Comparison of ENCODE assay signal across 8 cellular contexts in the genomic region with DNA sequence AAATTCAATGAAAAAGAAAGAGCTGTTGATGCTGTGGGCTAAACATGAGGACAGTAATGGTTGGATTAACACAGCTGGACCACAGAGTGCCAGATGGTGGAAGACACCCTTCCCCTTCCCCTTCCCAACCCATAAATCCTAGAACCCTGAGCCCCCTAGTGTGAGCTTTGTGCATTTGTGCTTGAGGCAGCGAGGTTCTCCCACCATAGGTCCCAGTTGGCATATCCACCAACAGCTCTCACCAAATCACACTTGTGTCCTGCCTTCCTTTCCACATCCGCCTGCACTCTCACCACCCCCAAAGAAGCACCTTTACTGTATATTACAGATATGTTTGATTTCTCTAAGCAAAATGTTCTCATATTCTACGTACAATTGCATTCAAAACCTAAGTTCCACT. TPM values are rescaled to one million over a fixed set of nuclear protein-coding genes. Genes with fewer than 3 reads are reported as not detected.
DNase-seq lines count a peak whose midpoint lies in the region; ATAC-seq and TF ChIP-seq lines count a peak whose summit lies in the region.

No MANE protein-coding gene starts in this region.

- ATAC-seq in activated T-cell treated with anti-CD3 and anti-CD28 coated beads, Interleukin-2, amount 50 U/mL, for 72 hours (replicated peaks in 1 of 2), result peak in 1 of 2 donors; percentile 7
- ATAC-seq in stimulated activated memory B cell treated with anti-CD40 and anti-IgM and Interleukin-4, amounts not matched to agents 10 μg/mL and 1 μg/mL and 100 μg/mL, for 72 hours, result peak; percentile 24

- peak overlapping the region; percentile 97 for H3K27ac Mint-ChIP-seq in activated T-cell treated with anti-CD3 and anti-CD28 coated beads, Interleukin-2, amount 50 U/mL, for 72 hours
- H3K27ac Mint-ChIP-seq in stimulated activated memory B cell treated with anti-CD40 and anti-IgM and Interleukin-4, amounts not matched to agents 10 μg/mL and 1 μg/mL and 100 μg/mL, for 72 hours, result peak overlapping the region; percentile 14
- no peak overlapping the region for H3K27ac Mint-ChIP-seq in mesothelial cell of epicardium

- no peak overlapping the region for H3K27ac ChIP-seq in KMS-11

- no peak overlapping the region for H2AFZ ChIP-seq in KMS-11 (ENCODE audit: low read depth)

- TF ChIP-seq CTCF in KMS-11 (conservative IDR thresholded peaks at IDR 0.05; ENCODE audit: low read depth, low read length) (no peak), mesothelial cell of epicardium (IDR thresholded peaks at IDR 0.05; ENCODE audit: unreplicated experiment) (no peak)

- H3K9ac ChIP-seq in KMS-11, result no peak overlapping the region

- H3K27me3 Mint-ChIP-seq in activated T-cell treated with anti-CD3 and anti-CD28 coated beads, Interleukin-2, amount 50 U/mL, for 72 hours (ENCODE audit: low read depth), result no peaks in the 10 kb centered on the region
- peaks cover 23% of the 10 kb centered on the region for H3K27me3 Mint-ChIP-seq in stimulated activated memory B cell treated with anti-CD40 and anti-IgM and Interleukin-4, amounts not matched to agents 10 μg/mL and 1 μg/mL and 100 μg/mL, for 72 hours
- H3K27me3 Mint-ChIP-seq in mesothelial cell of epicardium (ENCODE audit: low read depth), result peaks cover 13% of the 10 kb centered on the region

- DNase-seq in activated CD8-positive, alpha-beta memory T cell treated with anti-CD3 and anti-CD28 coated beads, Interleukin-2, amount 50 U/mL, for 4 hours, result peak; percentile 21
- DNase-seq in activated CD8-positive, alpha-beta memory T cell treated with anti-CD3 and anti-CD28 coated beads, Interleukin-2, amount 50 U/mL, for 48 hours, result no peak
- DNase-seq in activated T-cell treated with anti-CD3 and anti-CD28 coated beads, Interleukin-2, amount 50 U/mL, for 72 hours, result peak in 1 of 2 donors; percentile 27
- no peak for DNase-seq in mesothelial cell of epicardium (ENCODE audit: low spot score in 2 of 2, unreplicated experiment in 2 of 2)
- DNase-seq in mesenteric fat pad (ENCODE audit: low spot score), result no peak
- no peak for DNase-seq in DMS79 treated with DMSO at 0.1 percent for 48 hours (lab: John Stamatoyannopoulos, UW)

- H4K20me1 ChIP-seq in KMS-11 (ENCODE audit: insufficient read depth), result no peaks in the 10 kb centered on the region

- no peak overlapping the region for H3K4me3 ChIP-seq in KMS-11 (IDR thresholded peaks at IDR 0.05; ENCODE audit: insufficient read depth, low read depth, low read length)

- no peaks in the 10 kb centered on the region for H3K36me3 ChIP-seq in KMS-11 (ENCODE audit: insufficient read depth)

- no peaks in the 10 kb centered on the region for H3K79me2 ChIP-seq in KMS-11 (ENCODE audit: insufficient read depth, low read depth)

- H3K4me2 ChIP-seq in KMS-11, result peak overlapping the region; percentile 27

- H3K4me3 Mint-ChIP-seq in activated T-cell treated with anti-CD3 and anti-CD28 coated beads, Interleukin-2, amount 50 U/mL, for 72 hours, result peak overlapping the region; percentile 64 to 76
- no peak overlapping the region for H3K4me3 Mint-ChIP-seq in stimulated activated memory B cell treated with anti-CD40 and anti-IgM and Interleukin-4, amounts not matched to agents 10 μg/mL and 1 μg/mL and 100 μg/mL, for 72 hours
- no peak overlapping the region for H3K4me3 Mint-ChIP-seq in mesothelial cell of epicardium

- H3K27me3 ChIP-seq in KMS-11 (ENCODE audit: insufficient read depth, low read depth), result no peaks in the 10 kb centered on the region

- peaks cover 4 to 13% of the 10 kb centered on the region in 2 donors for H3K36me3 Mint-ChIP-seq in activated T-cell treated with anti-CD3 and anti-CD28 coated beads, Interleukin-2, amount 50 U/mL, for 72 hours (ENCODE audit: insufficient read depth in 2 of 2)
- no peaks in the 10 kb centered on the region for H3K36me3 Mint-ChIP-seq in stimulated activated memory B cell treated with anti-CD40 and anti-IgM and Interleukin-4, amounts not matched to agents 10 μg/mL and 1 μg/mL and 100 μg/mL, for 72 hours
- H3K36me3 Mint-ChIP-seq in mesothelial cell of epicardium, result peaks cover 2% of the 10 kb centered on the region

- H3K9me3 Mint-ChIP-seq in activated T-cell treated with anti-CD3 and anti-CD28 coated beads, Interleukin-2, amount 50 U/mL, for 72 hours, result peaks cover 4 to 5% of the 10 kb centered on the region in 2 donors
- no peaks in the 10 kb centered on the region for H3K9me3 Mint-ChIP-seq in stimulated activated memory B cell treated with anti-CD40 and anti-IgM and Interleukin-4, amounts not matched to agents 10 μg/mL and 1 μg/mL and 100 μg/mL, for 72 hours
- H3K9me3 Mint-ChIP-seq in mesothelial cell of epicardium, result peaks cover 8% of the 10 kb centered on the region

- H3K4me1 Mint-ChIP-seq in activated T-cell treated with anti-CD3 and anti-CD28 coated beads, Interleukin-2, amount 50 U/mL, for 72 hours (ENCODE audit: low read depth), result peaks cover 80% of the 10 kb centered on the region
- peaks cover 29% of the 10 kb centered on the region for H3K4me1 Mint-ChIP-seq in stimulated activated memory B cell treated with anti-CD40 and anti-IgM and Interleukin-4, amounts not matched to agents 10 μg/mL and 1 μg/mL and 100 μg/mL, for 72 hours
- no peaks in the 10 kb centered on the region for H3K4me1 Mint-ChIP-seq in mesothelial cell of epicardium

- H3K4me1 ChIP-seq in KMS-11 (ENCODE audit: low read depth, poor library complexity, severe bottlenecking), result peaks cover 57% of the 10 kb centered on the region

RNA-seq across cellular contexts. Expression of gene HBS1L, which starts 32.8 kb away (rescaled TPM):
- 100 to 1,000 TPM; 175 to 193 TPM for total RNA-seq in activated T-cell treated with anti-CD3 and anti-CD28 coated beads, Interleukin-2, amount 50 U/mL, for 72 hours
- 73.8 to 75.7 TPM (median 74.9 TPM) in 3 replicates for total RNA-seq in mesothelial cell of epicardium
- total RNA-seq in mesenteric fat pad, result 66.4 TPM

Comparison
In these comparisons a context has a peak if more than half of its experiments do, and no peak if none do; other contexts are left out.
1. H3K4me3 Mint-ChIP-seq: peak in activated T-cell treated with anti-CD3 and anti-CD28 coated beads, Interleukin-2, amount 50 U/mL, for 72 hours (2 of 2); none in stimulated activated memory B cell treated with anti-CD40 and anti-IgM and Interleukin-4, amounts not matched to agents 10 μg/mL and 1 μg/mL and 100 μg/mL, for 72 hours (single experiment) and mesothelial cell of epicardium (single experiment).